In the genomic region with DNA sequence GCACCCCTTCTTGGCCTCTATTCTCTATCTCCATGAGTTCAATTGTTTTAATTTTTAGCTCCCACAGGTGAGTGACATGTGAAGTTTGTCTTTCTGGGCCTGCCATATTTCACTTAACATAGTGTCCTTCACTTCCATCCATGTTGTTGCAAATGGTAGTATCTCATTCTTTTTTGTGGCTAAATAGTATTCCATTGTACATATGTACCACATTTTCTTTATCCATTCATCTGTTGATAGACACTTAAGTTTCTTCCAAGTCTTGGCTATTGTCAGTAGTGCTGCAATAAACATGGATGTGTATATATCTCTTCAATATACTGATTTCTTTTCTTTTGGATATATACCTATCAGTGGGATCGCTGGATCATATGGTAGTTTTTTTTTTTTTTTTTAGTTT, we compare ENCODE assay signal across 26 cellular contexts.
"Had no signal": no experiment of that assay in that cellular context is flagged by ENCODE, and none has a peak within 500 bp of the region (broad histone marks: within the 10 kb centered on the region; RNA-seq: fewer than 3 reads in every experiment).

No MANE protein-coding gene starts in this region.

- H3K4me3 Mint-ChIP-seq: dendritic cell treated with granulocyte-macrophage colony-stimulating factor and Interleukin-4, amounts not matched to agents 40 ng/mL and 50 ng/mL, for 4 days; effector memory CD8-positive, alpha-beta T cell; endodermal cell had no signal

- FAIRE-seq: endothelial cell of umbilical vein had no signal

- H3K27me3 Mint-ChIP-seq: dendritic cell treated with granulocyte-macrophage colony-stimulating factor and Interleukin-4, amounts not matched to agents 40 ng/mL and 50 ng/mL, for 4 days; effector memory CD8-positive, alpha-beta T cell had no signal

- H3K4me1 Mint-ChIP-seq: endodermal cell had no signal

- H3K9me3 ChIP-seq: colonic mucosa, esophagus muscularis mucosa, esophagus squamous epithelium, gastrocnemius medialis, gastroesophageal sphincter had no signal

- H3K9me3 Mint-ChIP-seq: dendritic cell treated with granulocyte-macrophage colony-stimulating factor and Interleukin-4, amounts not matched to agents 40 ng/mL and 50 ng/mL, for 4 days; effector memory CD8-positive, alpha-beta T cell had no signal

- H3K27ac ChIP-seq: colonic mucosa, coronary artery, dorsolateral prefrontal cortex, epithelial cell of prostate, esophagus muscularis mucosa, esophagus squamous epithelium, foreskin keratinocyte, gastrocnemius medialis, gastroesophageal sphincter, heart left ventricle, heart right ventricle had no signal

- ATAC-seq: effector memory CD8-positive, alpha-beta T cell; esophagus mucosa; foreskin keratinocyte; gastrocnemius medialis; gastroesophageal sphincter; heart left ventricle; heart right ventricle had no signal

- H3K27me3 ChIP-seq: colonic mucosa, dorsolateral prefrontal cortex, esophagus muscularis mucosa, esophagus squamous epithelium, foreskin keratinocyte, gastrocnemius medialis, gastroesophageal sphincter, heart left ventricle, heart right ventricle had no signal

- H3K4me3 ChIP-seq: colonic mucosa, coronary artery, dorsolateral prefrontal cortex, esophagus muscularis mucosa, esophagus squamous epithelium, gastrocnemius medialis, gastroesophageal sphincter, heart left ventricle, heart right ventricle had no signal

- H3K27ac Mint-ChIP-seq: dendritic cell treated with granulocyte-macrophage colony-stimulating factor and Interleukin-4, amounts not matched to agents 40 ng/mL and 50 ng/mL, for 4 days; effector memory CD8-positive, alpha-beta T cell; endodermal cell had no signal

- DNase-seq: colonic mucosa; cortex of kidney; dermis blood vessel endothelial cell; dorsolateral prefrontal cortex; effector CD4-positive, alpha-beta T cell; effector CD8-positive, alpha-beta T cell; effector memory CD4-positive, alpha-beta T cell; effector memory CD8-positive, alpha-beta T cell; endodermal cell; erythroblast; esophagus squamous epithelium; foreskin fibroblast; foreskin keratinocyte; foreskin melanocyte; gastrocnemius medialis; glutamatergic neuron; head of caudate nucleus; heart left ventricle; heart right ventricle had no signal
